ENCODE assay signal across 9 cellular contexts in genomic region chrX:148624951-148625350, GRCh38.
"Had no signal": no experiment of that assay in that cellular context is flagged by ENCODE, and none has a peak within 500 bp of the region (broad histone marks: within the 10 kb centered on the region; RNA-seq: fewer than 3 reads in every experiment).

No MANE protein-coding gene starts in this region.

- FAIRE-seq: H1, H54, HepG2 had no signal

- H3K4me3 ChIP-seq: GM23338 had no signal

- H3K4me1 Mint-ChIP-seq: GM23338, IgD-negative memory B cell had no signal

- H3K4me2 ChIP-seq: GM23338 had no signal

- H3K27ac Mint-ChIP-seq: GM23338, H9, IgD-negative memory B cell had no signal

- DNase-seq: H9, HCEC 1CT, KBM-7 had no signal

- H3K4me3 Mint-ChIP-seq: GM23338, H9, IgD-negative memory B cell had no signal

- H3K9me3 Mint-ChIP-seq: GM23338 had no signal

- H3K27ac ChIP-seq: HL-60 had no signal

- H3K36me3 Mint-ChIP-seq: IgD-negative memory B cell had no signal

- H2AFZ ChIP-seq: GM23338 had no signal
